ENCODE assay signal across 13 cellular contexts in the genomic region with DNA sequence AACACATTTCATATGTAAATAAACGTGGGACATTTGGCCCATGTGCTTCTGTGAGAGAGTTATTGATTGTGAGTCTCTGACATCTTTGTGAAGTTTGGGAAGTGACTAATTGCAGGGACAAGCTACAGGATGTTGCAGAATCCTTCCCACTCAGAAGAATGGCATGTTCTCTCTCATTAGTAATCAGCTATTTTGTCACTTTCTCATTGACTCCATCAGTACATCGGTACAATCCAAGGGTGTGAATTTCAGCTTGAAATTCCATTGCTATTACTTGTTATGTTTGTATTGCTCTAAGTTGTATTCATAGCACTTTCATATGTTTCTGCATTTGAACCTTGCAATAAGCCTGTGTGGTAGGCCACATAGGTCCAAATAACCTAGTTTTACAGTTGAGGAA.
A peak's percentile ranks its signal among the peaks of the same experiment; 100 is the strongest.
DNase-seq lines count a peak whose midpoint lies in the region; ATAC-seq and TF ChIP-seq lines count a peak whose summit lies in the region.
"Had no signal": no experiment of that assay in that cellular context is flagged by ENCODE, and none has a peak within 500 bp of the region (broad histone marks: within the 10 kb centered on the region; RNA-seq: fewer than 3 reads in every experiment).

No MANE protein-coding gene starts in this region.

- H3K36me3 ChIP-seq in left lung (no peaks in the 10 kb centered on the region), transverse colon (no peaks in the 10 kb centered on the region), esophagus muscularis mucosa (no peaks in the 10 kb centered on the region)

- DNase-seq in AG08396 (ENCODE audit: low spot score), result peak; percentile 60
- peak; percentile 98 for DNase-seq in LHCN-M2 (ENCODE audit: low read depth)
- DNase-seq in dermis blood vessel endothelial cell, result peak; percentile 87
- DNase-seq in left lung, result no peak
- DNase-seq in central memory CD4-positive, alpha-beta T cell, result no peak
- DNase-seq in stimulated activated naive CD8-positive, alpha-beta T cell treated with anti-CD3 and anti-CD28 coated beads, Interleukin-15, Interleukin-2, amounts not matched to agents 100 U/mL and 50 U/mL, for 24 hours, result no peak
- DNase-seq in transverse colon, result no peak
- DNase-seq in esophagus muscularis mucosa (ENCODE audit: extremely low spot score), result no peak
- DNase-seq: NCI-H2171; stimulated activated CD8-positive, alpha-beta memory T cell treated with anti-CD3 and anti-CD28 coated beads, Interleukin-4, amount 100 ng/mL, for 48 hours; T-helper 17 cell had no signal

- ATAC-seq in left lung, result peak; percentile 71
- no peak for ATAC-seq in stimulated activated naive CD8-positive, alpha-beta T cell treated with anti-CD3 and anti-CD28 coated beads, Interleukin-15, Interleukin-2, amounts not matched to agents 100 U/mL and 50 U/mL, for 24 hours
- ATAC-seq: left lobe of liver, T-helper 17 cell had no signal

- in situ Hi-C loops in transverse colon (cut with MboI; ENCODE audit: low pct_ligation_motif_present in 1 of 4, low pct_unique_long_range_greater_than_20kb in 1 of 4, low sequenced_read_pairs in 3 of 4), result no loop called here

- H3K4me1 ChIP-seq in left lung, result no peaks in the 10 kb centered on the region
- no peaks in the 10 kb centered on the region for H3K4me1 ChIP-seq in transverse colon
- H3K4me1 ChIP-seq in esophagus muscularis mucosa, result no peaks in the 10 kb centered on the region

- TF ChIP-seq POLR2A in transverse colon (IDR thresholded peaks at IDR 0.05), result no peak
- TF ChIP-seq POLR2A in esophagus muscularis mucosa (IDR thresholded peaks at IDR 0.05; ENCODE audit: low read depth), result no peak

- intact Hi-C loops in left lung (cut with DNase I) (no loop called here), transverse colon (cut with DNase I; ENCODE audit: low total_unique reads) (no loop called here), esophagus muscularis mucosa (cut with DNase I) (no loop called here)

- 74 to 92% methylated on average over 2 of the region's 2 CpGs for WGBS in transverse colon (ENCODE audit: low coverage in 1 of 2), 2 donors
- WGBS in esophagus muscularis mucosa, result 68% methylated on average over 2 of the region's 2 CpGs

- H3K9me3 ChIP-seq in left lung, result peaks cover 0 to 17% of the 10 kb centered on the region in 2 donors
- peaks cover 0 to 7% of the 10 kb centered on the region in 2 donors for H3K9me3 ChIP-seq in transverse colon
- H3K9me3 ChIP-seq in esophagus muscularis mucosa, result peaks cover 0 to 12% (median 5%) of the 10 kb centered on the region in 4 donors

- TF ChIP-seq EP300 in transverse colon (IDR thresholded peaks at IDR 0.05; ENCODE audit: low read depth), result no peak
- no peak for TF ChIP-seq EP300 in esophagus muscularis mucosa (IDR thresholded peaks at IDR 0.05)

- H3K27ac ChIP-seq in left lung (no peak overlapping the region), transverse colon (no peak overlapping the region), esophagus muscularis mucosa (replicated peaks in 1 of 4) (no peak overlapping the region)
- H3K27ac ChIP-seq: C4-2B had no signal

- H3K27me3 ChIP-seq in left lung (no peaks in the 10 kb centered on the region), transverse colon (no peaks in the 10 kb centered on the region), esophagus muscularis mucosa (no peaks in the 10 kb centered on the region)

- no peak for TF ChIP-seq CTCF in left lung (IDR thresholded peaks at IDR 0.05)
- TF ChIP-seq CTCF in transverse colon (IDR thresholded peaks at IDR 0.05), result no peak
- no peak for TF ChIP-seq CTCF in esophagus muscularis mucosa (IDR thresholded peaks at IDR 0.05)

- H3K4me3 ChIP-seq in left lung (no peak overlapping the region), transverse colon (no peak overlapping the region), esophagus muscularis mucosa (no peak overlapping the region)

Comparison
In these comparisons a context has a peak if more than half of its experiments do, and no peak if none do; other contexts are left out.
1. DNase-seq: peak in AG08396 (single experiment), LHCN-M2 (single experiment) and dermis blood vessel endothelial cell (single experiment); none in left lung (0 of 2), central memory CD4-positive, alpha-beta T cell (single experiment), stimulated activated naive CD8-positive, alpha-beta T cell treated with anti-CD3 and anti-CD28 coated beads, Interleukin-15, Interleukin-2, amounts not matched to agents 100 U/mL and 50 U/mL, for 24 hours (single experiment), transverse colon (single experiment) and esophagus muscularis mucosa (single experiment).